In genomic region chr1:64953241-64953640, GRCh38 we compare ENCODE assay signal across 14 cellular contexts.
"Had no signal": no experiment of that assay in that cellular context is flagged by ENCODE, and none has a peak within 500 bp of the region (broad histone marks: within the 10 kb centered on the region; RNA-seq: fewer than 3 reads in every experiment).

No MANE protein-coding gene starts in this region.

- H3K36me3 Mint-ChIP-seq: activated naive CD4-positive, alpha-beta T cell treated with anti-CD3 and anti-CD28 coated beads, Interleukin-2, amount 50 U/mL, for 72 hours; neural progenitor cell had no signal

- ATAC-seq: activated naive CD4-positive, alpha-beta T cell treated with anti-CD3 and anti-CD28 coated beads, Interleukin-2, amount 50 U/mL, for 72 hours; activated T-cell treated with anti-CD3 and anti-CD28 coated beads, Interleukin-2, amount 50 U/mL, for 4 hours; lower lobe of right lung; sciatic nerve; stimulated activated naive CD8-positive, alpha-beta T cell treated with anti-CD3 and anti-CD28 coated beads, Interleukin-15, Interleukin-2, amounts not matched to agents 100 U/mL and 50 U/mL, for 24 hours had no signal

- H3K27me3 ChIP-seq: brain microvascular endothelial cell, neural progenitor cell, upper lobe of left lung had no signal

- H2AFZ ChIP-seq: neural progenitor cell had no signal

- H3K9me3 Mint-ChIP-seq: activated naive CD4-positive, alpha-beta T cell treated with anti-CD3 and anti-CD28 coated beads, Interleukin-2, amount 50 U/mL, for 72 hours; activated T-cell treated with anti-CD3 and anti-CD28 coated beads, Interleukin-2, amount 50 U/mL, for 4 hours; neural progenitor cell had no signal

- H3K9ac ChIP-seq: neural progenitor cell had no signal

- DNase-seq: activated CD4-positive, alpha-beta T cell treated with anti-CD3 and anti-CD28 coated beads, Interleukin-2, amount 50 U/mL, for 48 hours; activated gamma-delta T cell; activated T-cell treated with anti-CD3 and anti-CD28 coated beads, Interleukin-2, amount 50 U/mL, for 4 hours; brain microvascular endothelial cell; cortex of kidney; effector CD4-positive, alpha-beta T cell; foreskin fibroblast; lower lobe of right lung; stimulated activated naive CD8-positive, alpha-beta T cell treated with anti-CD3 and anti-CD28 coated beads, Interleukin-15, Interleukin-2, amounts not matched to agents 100 U/mL and 50 U/mL, for 24 hours; T-helper 1 cell; upper lobe of left lung had no signal

- H3K27ac Mint-ChIP-seq: neural progenitor cell had no signal

- H3K36me3 ChIP-seq: brain microvascular endothelial cell, lower lobe of right lung, neural progenitor cell, upper lobe of left lung had no signal

- H3K27ac ChIP-seq: brain microvascular endothelial cell, lower lobe of right lung, neural progenitor cell had no signal

- H3K4me3 ChIP-seq: lower lobe of right lung, neural progenitor cell, upper lobe of left lung had no signal

- H3K4me2 ChIP-seq: neural progenitor cell had no signal

- H3K9me3 ChIP-seq: lower lobe of right lung, upper lobe of left lung had no signal

- H3K4me3 Mint-ChIP-seq: activated T-cell treated with anti-CD3 and anti-CD28 coated beads, Interleukin-2, amount 50 U/mL, for 4 hours; neural progenitor cell had no signal
